Comparison of ENCODE assay signal across 8 cellular contexts in the genomic region with DNA sequence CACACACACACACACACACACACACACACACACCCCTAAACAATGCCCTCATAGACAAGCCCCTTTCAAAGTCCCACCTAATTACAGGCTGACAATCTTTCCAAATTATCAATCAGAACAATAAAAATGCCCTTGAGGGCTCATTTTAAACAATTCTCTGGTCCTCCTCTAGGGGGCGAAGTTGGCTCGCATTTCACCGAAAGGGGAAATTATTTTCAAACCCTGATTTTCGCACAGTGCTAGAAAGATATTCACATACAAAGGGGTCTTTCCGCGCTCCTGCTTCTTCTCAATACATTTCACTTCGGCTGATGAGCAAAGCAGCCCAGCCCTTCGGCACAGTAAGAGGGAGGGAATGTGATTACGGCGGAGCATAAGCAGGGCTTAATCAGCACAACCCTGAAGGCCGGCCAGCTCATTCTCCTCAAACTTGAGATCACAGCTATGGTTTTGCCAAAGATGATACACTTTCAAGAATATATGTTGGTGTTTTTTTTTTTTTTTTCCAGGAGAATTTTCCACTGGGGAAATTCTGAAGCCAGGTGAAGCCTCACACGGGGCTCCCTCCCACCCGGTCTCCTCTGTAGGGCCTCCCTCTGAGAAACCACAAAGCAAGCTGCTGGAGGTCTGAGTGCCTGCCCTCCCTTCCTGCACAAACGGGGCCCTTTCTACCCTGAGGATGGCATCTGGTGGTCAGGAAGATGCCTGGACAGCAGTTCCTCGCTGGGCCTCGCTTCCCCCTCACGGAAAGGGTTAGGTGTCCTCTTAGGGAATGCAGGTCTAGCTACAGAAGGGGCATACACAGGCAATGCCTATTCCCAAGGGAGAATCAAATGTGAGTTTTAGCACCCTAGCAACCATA.
DNase-seq lines count a peak whose midpoint lies in the region; ATAC-seq and TF ChIP-seq lines count a peak whose summit lies in the region.

No MANE protein-coding gene starts in this region.

- ATAC-seq in HG02610 (IDR thresholded peaks at IDR 0.05; ENCODE audit: unreplicated experiment) (peak; percentile 36), GM19324 (IDR thresholded peaks at IDR 0.05; ENCODE audit: low FRiP score, unreplicated experiment) (no peak), HG03095 (IDR thresholded peaks at IDR 0.05; ENCODE audit: unreplicated experiment) (no peak)
- ATAC-seq in activated T-cell treated with anti-CD3 and anti-CD28 coated beads, Interleukin-2, amount 50 U/mL, for 4 hours: peak; percentile 45 to 47

- H3K27me3 ChIP-seq in neutrophil: peaks cover 72% of the 10 kb centered on the region

- in situ Hi-C loops in G401 (cut with HindIII; ENCODE audit: low sequenced_read_pairs): no loop called here

- H3K27ac ChIP-seq in neutrophil: no peak overlapping the region

- H3K9me3 ChIP-seq in neutrophil: no peaks in the 10 kb centered on the region

- no peaks in the 10 kb centered on the region for H3K9me3 Mint-ChIP-seq in activated T-cell treated with anti-CD3 and anti-CD28 coated beads, Interleukin-2, amount 50 U/mL, for 4 hours

- no peaks in the 10 kb centered on the region for H3K36me3 Mint-ChIP-seq in activated T-cell treated with anti-CD3 and anti-CD28 coated beads, Interleukin-2, amount 50 U/mL, for 4 hours (ENCODE audit: insufficient read depth)

- peak; percentile 3 for DNase-seq in G401 (ENCODE audit: low spot score)
- DNase-seq in NCI-H774 (lab: John Stamatoyannopoulos, UW): peak; percentile 35
- DNase-seq in activated T-cell treated with anti-CD3 and anti-CD28 coated beads, Interleukin-2, amount 50 U/mL, for 4 hours: peak; percentile 14
- DNase-seq in foreskin melanocyte: peak; percentile 59

- H3K27me3 Mint-ChIP-seq in activated T-cell treated with anti-CD3 and anti-CD28 coated beads, Interleukin-2, amount 50 U/mL, for 4 hours (ENCODE audit: low read depth): peaks cover 47% of the 10 kb centered on the region

- H3K36me3 ChIP-seq in neutrophil: no peaks in the 10 kb centered on the region

- peaks cover 3 to 5% of the 10 kb centered on the region in 2 experiments for H3K4me1 ChIP-seq in neutrophil (ENCODE audit: control insufficient read depth in 1 of 2, insufficient read depth in 1 of 2, low read depth in 1 of 2, low read length in 1 of 2)

- H3K4me1 Mint-ChIP-seq in activated T-cell treated with anti-CD3 and anti-CD28 coated beads, Interleukin-2, amount 50 U/mL, for 4 hours (ENCODE audit: low read depth): peaks cover 7% of the 10 kb centered on the region

- H3K4me3 Mint-ChIP-seq in activated T-cell treated with anti-CD3 and anti-CD28 coated beads, Interleukin-2, amount 50 U/mL, for 4 hours: peak overlapping the region; percentile 31

- H3K4me3 ChIP-seq in neutrophil (ENCODE audit: low read depth in 1 of 2, low read length in 1 of 2): peak overlapping the region; percentile 15 to 26

- peak; percentile 81 for TF ChIP-seq CTCF in neutrophil (IDR thresholded peaks at IDR 0.05)

Comparison
In these comparisons a context has a peak if more than half of its experiments do, and no peak if none do; other contexts are left out.
1. DNase-seq: peak in every context shown above with its lines; median percentile 59 in foreskin melanocyte; 35 in NCI-H774; 14 in activated T-cell treated with anti-CD3 and anti-CD28 coated beads, Interleukin-2, amount 50 U/mL, for 4 hours; 3 in G401.
2. ATAC-seq: peak in HG02610 (single experiment) and activated T-cell treated with anti-CD3 and anti-CD28 coated beads, Interleukin-2, amount 50 U/mL, for 4 hours (2 of 2); none in GM19324 (single experiment) and HG03095 (single experiment).